ENCODE assay signal across 15 cellular contexts in genomic region chr10:128068398-128069285, GRCh38. TPM values are rescaled to one million over a fixed set of nuclear protein-coding genes. Genes with fewer than 3 reads are reported as not detected.
DNase-seq lines count a peak whose midpoint lies in the region; ATAC-seq, FAIRE-seq and TF ChIP-seq lines count a peak whose summit lies in the region.
"Had no signal": no experiment of that assay in that cellular context is flagged by ENCODE, and none has a peak within 500 bp of the region (broad histone marks: within the 10 kb centered on the region; RNA-seq: fewer than 3 reads in every experiment).

No MANE protein-coding gene starts in this region.

- peaks cover 50% of the 10 kb centered on the region for H3K4me1 Mint-ChIP-seq in activated naive CD4-positive, alpha-beta T cell treated with anti-CD3 and anti-CD28 coated beads, Interleukin-2, amount 10 ng/mL, durations not matched to agents 7 days and 5 days
- peaks cover 52 to 58% of the 10 kb centered on the region in 2 donors for H3K4me1 Mint-ChIP-seq in effector memory CD8-positive, alpha-beta T cell (ENCODE audit: low read depth in 2 of 2)

- CTCF ChIA-PET in activated naive CD4-positive, alpha-beta T cell treated with anti-CD3 and anti-CD28 coated beads, Interleukin-2, amount 10 ng/mL, durations not matched to agents 7 days and 5 days (lab: Charles Lee) = interaction anchor here (0.6 to 17.4 kb wide), 25 partner anchors 10 to 260 kb away, joined by 3 to 288 read pairs (median 5); partner anchors contain the start of genes CLRN3 and PTPRE

- no peak overlapping the region for H3K4me3 ChIP-seq in upper lobe of right lung
- H3K4me3 ChIP-seq: colonic mucosa, mucosa of descending colon, smooth muscle cell had no signal

- FAIRE-seq in urothelium cell line (lab: Jason Lieb, UNC) = no peak
- FAIRE-seq: astrocyte had no signal

- no peak overlapping the region for H3K27ac ChIP-seq in upper lobe of right lung
- H3K27ac ChIP-seq: colonic mucosa, parathyroid adenoma had no signal

- H3K4me1 ChIP-seq in upper lobe of right lung = peaks cover 18% of the 10 kb centered on the region
- H3K4me1 ChIP-seq: colonic mucosa, parathyroid adenoma had no signal

- peaks cover 68% of the 10 kb centered on the region for H3K36me3 Mint-ChIP-seq in activated naive CD4-positive, alpha-beta T cell treated with anti-CD3 and anti-CD28 coated beads, Interleukin-2, amount 10 ng/mL, durations not matched to agents 7 days and 5 days
- H3K36me3 Mint-ChIP-seq in effector memory CD8-positive, alpha-beta T cell (ENCODE audit: insufficient read depth) = peaks cover 88% of the 10 kb centered on the region

- peaks cover 6% of the 10 kb centered on the region for H3K9me3 Mint-ChIP-seq in activated naive CD4-positive, alpha-beta T cell treated with anti-CD3 and anti-CD28 coated beads, Interleukin-2, amount 10 ng/mL, durations not matched to agents 7 days and 5 days
- H3K9me3 Mint-ChIP-seq in effector memory CD8-positive, alpha-beta T cell = no peaks in the 10 kb centered on the region
- H3K9me3 Mint-ChIP-seq: activated CD4-positive, alpha-beta T cell treated with anti-CD3 and anti-CD28 coated beads, Interleukin-2, amount 10 ng/mL, durations not matched to agents 24 days and 14 days; stimulated activated naive B cell treated with anti-CD40 and anti-IgM and Interleukin-4, amounts not matched to agents 10 μg/mL and 1 μg/mL and 100 μg/mL, for 72 hours had no signal

- no peaks in the 10 kb centered on the region for H3K27me3 ChIP-seq in upper lobe of right lung
- H3K27me3 ChIP-seq: colonic mucosa had no signal

- TF ChIP-seq CTCF in upper lobe of right lung (IDR thresholded peaks at IDR 0.05) = no peak

- ATAC-seq in HG03159 (IDR thresholded peaks at IDR 0.05; ENCODE audit: unreplicated experiment) (peak; percentile 1), upper lobe of right lung (no peak), GM21576 (IDR thresholded peaks at IDR 0.05; ENCODE audit: unreplicated experiment) (no peak), GM21717 (IDR thresholded peaks at IDR 0.05; ENCODE audit: unreplicated experiment) (no peak)
- no peak for ATAC-seq in effector memory CD8-positive, alpha-beta T cell (replicated peaks)

- no peaks in the 10 kb centered on the region for H3K27me3 Mint-ChIP-seq in activated naive CD4-positive, alpha-beta T cell treated with anti-CD3 and anti-CD28 coated beads, Interleukin-2, amount 10 ng/mL, durations not matched to agents 7 days and 5 days
- no peaks in the 10 kb centered on the region for H3K27me3 Mint-ChIP-seq in effector memory CD8-positive, alpha-beta T cell
- H3K27me3 Mint-ChIP-seq: activated CD4-positive, alpha-beta T cell treated with anti-CD3 and anti-CD28 coated beads, Interleukin-2, amount 10 ng/mL, durations not matched to agents 24 days and 14 days; stimulated activated naive B cell treated with anti-CD40 and anti-IgM and Interleukin-4, amounts not matched to agents 10 μg/mL and 1 μg/mL and 100 μg/mL, for 72 hours had no signal

- H3K36me3 ChIP-seq in upper lobe of right lung = peaks cover 88% of the 10 kb centered on the region

- no peak overlapping the region for H3K4me3 Mint-ChIP-seq in activated naive CD4-positive, alpha-beta T cell treated with anti-CD3 and anti-CD28 coated beads, Interleukin-2, amount 10 ng/mL, durations not matched to agents 7 days and 5 days
- H3K4me3 Mint-ChIP-seq in effector memory CD8-positive, alpha-beta T cell = no peak overlapping the region
- H3K4me3 Mint-ChIP-seq: activated CD4-positive, alpha-beta T cell treated with anti-CD3 and anti-CD28 coated beads, Interleukin-2, amount 10 ng/mL, durations not matched to agents 24 days and 14 days; stimulated activated naive B cell treated with anti-CD40 and anti-IgM and Interleukin-4, amounts not matched to agents 10 μg/mL and 1 μg/mL and 100 μg/mL, for 72 hours had no signal

- no peaks in the 10 kb centered on the region for H3K9me3 ChIP-seq in upper lobe of right lung
- H3K9me3 ChIP-seq: colonic mucosa, mucosa of descending colon had no signal

- DNase-seq in activated naive CD4-positive, alpha-beta T cell treated with anti-CD3 and anti-CD28 coated beads, Interleukin-2, amount 10 ng/mL, durations not matched to agents 7 days and 5 days = peak; percentile 18
- DNase-seq in activated naive CD4-positive, alpha-beta T cell treated with Interleukin-2 at 50 U/mL for 16 hours = no peak
- DNase-seq in effector memory CD8-positive, alpha-beta T cell = no peak
- DNase-seq in upper lobe of right lung (peak; percentile 55), urothelium cell line (ENCODE audit: low spot score) (no peak)

- H3K27ac Mint-ChIP-seq in activated naive CD4-positive, alpha-beta T cell treated with anti-CD3 and anti-CD28 coated beads, Interleukin-2, amount 10 ng/mL, durations not matched to agents 7 days and 5 days = peak overlapping the region; percentile 45
- H3K27ac Mint-ChIP-seq in effector memory CD8-positive, alpha-beta T cell = peak overlapping the region; percentile 68 to 75

- intact Hi-C loops in upper lobe of right lung (cut with DNase I) = no loop called here

RNA-seq across cellular contexts. Expression of gene MKI67, which starts 57.6 kb away (rescaled TPM):
- 2.1 TPM for total RNA-seq in upper lobe of right lung

Comparison
In these comparisons a context has a peak if more than half of its experiments do, and no peak if none do; other contexts are left out.
1. DNase-seq: peak in activated naive CD4-positive, alpha-beta T cell treated with anti-CD3 and anti-CD28 coated beads, Interleukin-2, amount 10 ng/mL, durations not matched to agents 7 days and 5 days (single experiment) and upper lobe of right lung (single experiment); none in activated naive CD4-positive, alpha-beta T cell treated with Interleukin-2 at 50 U/mL for 16 hours (single experiment), effector memory CD8-positive, alpha-beta T cell (0 of 3) and urothelium cell line (single experiment).